In the genomic region with DNA sequence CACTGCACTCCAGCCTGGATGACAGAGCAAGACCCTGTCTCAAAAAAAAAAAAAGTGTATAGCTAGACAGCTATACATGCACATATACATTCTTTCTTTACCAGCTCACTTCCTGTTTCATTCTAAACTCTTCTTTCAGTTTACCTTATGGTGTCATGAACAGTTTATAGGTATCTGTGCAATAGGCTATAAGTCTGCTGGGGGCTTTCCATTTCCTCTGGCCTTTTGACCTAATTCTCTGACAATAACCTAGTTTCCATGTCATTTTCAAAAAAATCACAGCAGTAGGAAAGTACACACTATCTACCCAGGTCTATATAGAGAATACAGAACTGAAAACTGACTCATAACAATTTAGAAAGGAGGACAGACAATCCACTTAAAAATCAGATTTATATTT, we compare ENCODE assay signal across 13 cellular contexts. TPM values are rescaled to one million over a fixed set of nuclear protein-coding genes. Genes with fewer than 3 reads are reported as not detected.
DNase-seq lines count a peak whose midpoint lies in the region; ATAC-seq and TF ChIP-seq lines count a peak whose summit lies in the region.
"Had no signal": no experiment of that assay in that cellular context is flagged by ENCODE, and none has a peak within 500 bp of the region (broad histone marks: within the 10 kb centered on the region; RNA-seq: fewer than 3 reads in every experiment).

No MANE protein-coding gene starts in this region.

- H3K27ac Mint-ChIP-seq in T-helper 17 cell = no peak overlapping the region

- peak; percentile 86 for ATAC-seq in GM18508 (IDR thresholded peaks at IDR 0.05; ENCODE audit: insufficient read depth, unreplicated experiment)
- peak; percentile 82 for ATAC-seq in GM21367 (IDR thresholded peaks at IDR 0.05; ENCODE audit: unreplicated experiment)
- peak; percentile 86 for ATAC-seq in HG03064 (IDR thresholded peaks at IDR 0.05; ENCODE audit: low read depth, unreplicated experiment)
- ATAC-seq in T-helper 17 cell = peak; percentile 51
- ATAC-seq in omental fat pad (ENCODE audit: low FRiP score) = no peak
- no peak for ATAC-seq in esophagus mucosa
- ATAC-seq: pancreas had no signal

- no peak for TF ChIP-seq CTCF in omental fat pad (IDR thresholded peaks at IDR 0.05)

- H3K27me3 Mint-ChIP-seq in T-helper 17 cell = peaks cover 36% of the 10 kb centered on the region

- H3K9me3 ChIP-seq in T-helper 17 cell (ENCODE audit: control insufficient read depth, low read length, poor library complexity, severe bottlenecking) = no peaks in the 10 kb centered on the region
- H3K9me3 ChIP-seq: pancreas had no signal

- H3K4me1 Mint-ChIP-seq in T-helper 17 cell = peaks cover 8% of the 10 kb centered on the region

- DNase-seq in T-helper 17 cell (no peak), NCI-H526 treated with DMSO at 0.1 percent for 48 hours (lab: John Stamatoyannopoulos, UW) (no peak), omental fat pad (ENCODE audit: low spot score) (no peak)
- DNase-seq in NK-92 treated with Interleukin-12 subunit alpha and Interleukin-12 subunit beta, amount 100 ng/mL, for 24 hours (lab: John Stamatoyannopoulos, UW) = no peak
- DNase-seq: activated CD4-positive, alpha-beta T cell treated with anti-CD3 and anti-CD28 coated beads for 48 hours; OCI-M1; pancreas had no signal

- H3K4me3 Mint-ChIP-seq in T-helper 17 cell = no peak overlapping the region

- peaks cover 3% of the 10 kb centered on the region for H3K36me3 Mint-ChIP-seq in T-helper 17 cell (ENCODE audit: low read depth)

RNA-seq across cellular contexts. Expression of gene URAD, which starts 24.4 kb away (rescaled TPM):
- total RNA-seq in T-helper 17 cell (not detected), omental fat pad (1 to 10 TPM in 1 of 4 donors, not detected in 3; 1.3 TPM), esophagus mucosa (not detected)
- total RNA-seq: endothelial cell of umbilical vein, GM23248, pancreas had no signal

RNA-seq across cellular contexts. Expression of gene CDX2, which starts 43.8 kb away (rescaled TPM):
- total RNA-seq in T-helper 17 cell (not detected), omental fat pad (not detected), esophagus mucosa (not detected)
- total RNA-seq: endothelial cell of umbilical vein, GM23248 had no signal

Comparison
In these comparisons a context has a peak if more than half of its experiments do, and no peak if none do; other contexts are left out.
1. ATAC-seq: peak in GM18508 (single experiment), GM21367 (single experiment), HG03064 (single experiment) and T-helper 17 cell (single experiment); none in omental fat pad (single experiment) and esophagus mucosa (single experiment).